In genomic region chr3:120909602-120909878, GRCh38 we compare ENCODE assay signal across 12 cellular contexts. TPM values are rescaled to one million over a fixed set of nuclear protein-coding genes. Genes with fewer than 3 reads are reported as not detected.
DNase-seq lines count a peak whose midpoint lies in the region; ATAC-seq, FAIRE-seq and TF ChIP-seq lines count a peak whose summit lies in the region.
"Had no signal": no experiment of that assay in that cellular context is flagged by ENCODE, and none has a peak within 500 bp of the region (broad histone marks: within the 10 kb centered on the region; RNA-seq: fewer than 3 reads in every experiment).

No MANE protein-coding gene starts in this region.

- DNase-seq in NCI-H1417 (lab: John Stamatoyannopoulos, UW), result peak; percentile 30 to 61 (median 45)
- DNase-seq in NCI-H1417 treated with DMSO at 0.1 percent for 48 hours (lab: John Stamatoyannopoulos, UW), result no peak
- DNase-seq in Jurkat, Clone E6-1 (ENCODE audit: low read depth, low spot score), result peak; percentile 30
- DNase-seq in K562 (ENCODE audit: extremely low read depth in 1 of 4, low spot score in 3 of 4), result no peak
- peak; percentile 22 for DNase-seq in nephron progenitor cell
- DNase-seq in activated CD8-positive, alpha-beta memory T cell treated with anti-CD3 and anti-CD28 coated beads, Interleukin-2, amount 50 U/mL, for 4 hours, result no peak
- DNase-seq in UCSD-AML1 (lab: John Stamatoyannopoulos, UW; ENCODE audit: unreplicated experiment), result no peak
- no peak for DNase-seq in RKO (ENCODE audit: low spot score)
- DNase-seq: activated CD4-positive, alpha-beta T cell treated with anti-CD3 and anti-CD28 coated beads, Interleukin-2, amount 50 U/mL, for 48 hours; stimulated activated CD4-positive, alpha-beta T cell treated with anti-CD3 and anti-CD28 coated beads, Interleukin-2, amount 100 ng/mL, for 48 hours had no signal

- ATAC-seq in K562, result no peak

- no peak for TF ChIP-seq POLR2A in K562 (conservative IDR thresholded peaks at IDR 0.05)

- no peak overlapping the region for H3K27ac ChIP-seq in K562 (ENCODE audit: extremely low read depth, low read depth, low read length)

- no peaks in the 10 kb centered on the region for H3K9me1 ChIP-seq in K562 (ENCODE audit: control insufficient read depth, insufficient read depth, low read length)

- FAIRE-seq in K562 (lab: Jason Lieb, UNC), result no peak
- FAIRE-seq: RCC 7860 had no signal

- H3K4me3 ChIP-seq in Jurkat, Clone E6-1 (ENCODE audit: low read length), result peak overlapping the region; percentile 54
- no peak overlapping the region for H3K4me3 ChIP-seq in K562

- in situ Hi-C loops in K562 (cut with MboI), result no loop called here

- H4K20me1 ChIP-seq in K562 (replicated peaks; ENCODE audit: control insufficient read depth, insufficient read depth, low read length), result no peaks in the 10 kb centered on the region

- no peaks in the 10 kb centered on the region for H3K9me3 ChIP-seq in K562 (replicated peaks; ENCODE audit: control insufficient read depth, insufficient read depth, low read depth, low read length)

- TF ChIP-seq RAD21 in K562 (CRISPR knock-in tag; conservative IDR thresholded peaks at IDR 0.05 in 1 of 2, IDR thresholded peaks at IDR 0.05 in 1 of 2), result no peak

- no TSS peak for BruUV-seq in K562 (replicated peaks; lab: Mats Ljungman, UMichigan)

- H3K27me3 Mint-ChIP-seq in nephron progenitor cell (ENCODE audit: low read depth, poor library complexity), result peaks cover 39% of the 10 kb centered on the region

- POLR2A ChIA-PET in K562 (lab: Yijun Ruan, JAX), result no interaction called here

- no peaks in the 10 kb centered on the region for H3K36me3 ChIP-seq in K562 (ENCODE audit: control insufficient read depth, insufficient read depth, low read length)

- H3K4me1 ChIP-seq in K562 (replicated peaks in 1 of 2; ENCODE audit: control insufficient read depth in 2 of 2, insufficient read depth in 2 of 2, low read length in 2 of 2), result peaks cover 0 to 9% of the 10 kb centered on the region in 2 experiments; a peak in 2 of 5 replicates

- peaks cover 0 to 6% of the 10 kb centered on the region in 2 experiments; a peak in 1 of 5 replicates for H3K27me3 ChIP-seq in K562 (ENCODE audit: control insufficient read depth in 2 of 2, insufficient read depth in 2 of 2, low read length in 2 of 2)

- H3K27ac Mint-ChIP-seq in nephron progenitor cell, result no peak overlapping the region

- H3K4me3 Mint-ChIP-seq in nephron progenitor cell, result peak overlapping the region; percentile 90

- peaks cover 24% of the 10 kb centered on the region for H3K4me1 Mint-ChIP-seq in nephron progenitor cell

- H2AFZ ChIP-seq in K562 (ENCODE audit: low read depth, low read length), result no peak overlapping the region

- TF ChIP-seq CTCF in K562 (IDR thresholded peaks at IDR 0.05 in 2 of 3, conservative IDR thresholded peaks at IDR 0.05 in 1 of 3; ENCODE audit: insufficient read depth in 2 of 3, low read depth in 1 of 3, low read length in 3 of 3), result no peak
- TF ChIP-seq CTCF in nephron progenitor cell (IDR thresholded peaks at IDR 0.05), result no peak

- H3K9ac ChIP-seq in K562 (ENCODE audit: insufficient read depth in 1 of 2, low read depth in 2 of 2, low read length in 2 of 2), result no peak overlapping the region

- 0% methylated on average over 3 of the region's 4 CpGs for WGBS in K562 (ENCODE audit: insufficient coverage, low coverage, missing lambda C conversion rate)

- H3K36me3 Mint-ChIP-seq in nephron progenitor cell (ENCODE audit: low read depth), result no peaks in the 10 kb centered on the region

- intact Hi-C loops in K562 (cut with micrococcal nuclease), result loop anchor here (10.0 kb wide), 1 partner anchor 295 kb away; no protein-coding TSS in a partner anchor

- H3K79me2 ChIP-seq in K562 (ENCODE audit: control insufficient read depth, insufficient read depth, low read length), result no peaks in the 10 kb centered on the region

- H3K9me3 Mint-ChIP-seq in nephron progenitor cell, result no peaks in the 10 kb centered on the region

- TF ChIP-seq EP300 in K562 (IDR thresholded peaks at IDR 0.05; ENCODE audit: low read length), result no peak

- H3K4me2 ChIP-seq in K562 (ENCODE audit: insufficient read depth, low read length), result no peak overlapping the region

- CTCF ChIA-PET in K562 (lab: Yijun Ruan, JAX; ENCODE audit: low intra/inter-chr PET ratio), result no interaction called here

TF ChIP-seq in K562, 482 proteins besides CTCF, POLR2A, EP300 and RAD21:
- TF ChIP-seq ZNF140 (CRISPR knock-in tag; IDR thresholded peaks at IDR 0.05) (no peak), SFPQ (IDR thresholded peaks at IDR 0.05; ENCODE audit: low read depth, low read length) (no peak), RBM39 (optimal IDR thresholded peaks at IDR 0.05; ENCODE audit: low read depth, low read length) (no peak), CBX2 (IDR thresholded peaks at IDR 0.05; ENCODE audit: insufficient read depth, low read length, poor library complexity, severe bottlenecking) (peak; percentile 69)

RNA-seq across cellular contexts. Expression of gene STXBP5L, which starts 1.5 kb away (rescaled TPM):
- polyA plus RNA-seq in Jurkat, Clone E6-1 (2012; ENCODE audit: insufficient read depth, insufficient read length), result 3.2 TPM
- 0.05 TPM in 1 of 2 replicates, not detected in the other for total RNA-seq in K562 (2011; cell fraction: chromatin; rRNA removed; ENCODE audit: low replicate concordance)
- not detected in 2 replicates for total RNA-seq in K562 (2011; cell fraction: nucleolus; rRNA removed)
- total RNA-seq in K562 (2011; cell fraction: nucleoplasm; rRNA removed), result not detected in 2 replicates
- total RNA-seq in K562 (2014; rRNA removed), result not detected in 2 replicates
- total RNA-seq in K562 (2014; rRNA removed; fragmentation: Illumina TruSeq; extraction: Trizol), result not detected in 2 replicates
- not detected in 2 replicates for total RNA-seq in K562 (2015; rRNA removed; fragmentation: Illumina TruSeq; extraction: Trizol)
- not detected in 2 replicates for total RNA-seq in K562 (2021)
- polyA plus RNA-seq in K562 (2011; rRNA removed), result 0.01 and 0.04 TPM in 2 replicates
- not detected in 2 replicates for polyA plus RNA-seq in K562 (2011; cell fraction: cytosol; rRNA removed)
- not detected in 2 replicates for polyA plus RNA-seq in K562 (2011; cell fraction: nucleus; rRNA removed)
- polyA plus RNA-seq in K562 (2012), result 0.08 and 0.22 TPM in 2 replicates
- not detected in 2 replicates for polyA plus RNA-seq in K562 (2014; fragmentation: Illumina TruSeq; extraction: Trizol)
- under 1 TPM; 0.03 TPM for polyA plus RNA-seq in K562 (2014; fragmentation: Nextera tagmentation; extraction: Ambion mirVana)
- polyA plus RNA-seq in K562 (2014; rRNA removed), result not detected in 2 replicates
- not detected in 2 replicates for polyA minus RNA-seq in K562 (2011; rRNA and poly(A)+ RNA removed)
- not detected in 2 replicates for polyA minus RNA-seq in K562 (2011; cell fraction: cytosol; rRNA and poly(A)+ RNA removed)
- polyA minus RNA-seq in K562 (2011; cell fraction: nucleus; rRNA and poly(A)+ RNA removed), result 0.11 TPM in 1 of 2 replicates, not detected in the other
- total RNA-seq: A673 had no signal

Comparison
In these comparisons a context has a peak if more than half of its experiments do, and no peak if none do; other contexts are left out.
1. DNase-seq: peak in NCI-H1417 (3 of 3), Jurkat, Clone E6-1 (single experiment) and nephron progenitor cell (single experiment); none in NCI-H1417 treated with DMSO at 0.1 percent for 48 hours (single experiment), K562 (0 of 4), activated CD8-positive, alpha-beta memory T cell treated with anti-CD3 and anti-CD28 coated beads, Interleukin-2, amount 50 U/mL, for 4 hours (single experiment), UCSD-AML1 (single experiment) and RKO (single experiment).